In genomic region chr10:114437456-114438292, GRCh38 we compare ENCODE assay signal across 9 cellular contexts. TPM values are rescaled to one million over a fixed set of nuclear protein-coding genes. Genes with fewer than 3 reads are reported as not detected.
DNase-seq lines count a peak whose midpoint lies in the region; ATAC-seq, FAIRE-seq and TF ChIP-seq lines count a peak whose summit lies in the region.
"Had no signal": no experiment of that assay in that cellular context is flagged by ENCODE, and none has a peak within 500 bp of the region (broad histone marks: within the 10 kb centered on the region; RNA-seq: fewer than 3 reads in every experiment).

No MANE protein-coding gene starts in this region.

- no peaks in the 10 kb centered on the region for H3K9me3 Mint-ChIP-seq in activated T-cell treated with anti-CD3 and anti-CD28 coated beads, Interleukin-2, amount 50 U/mL, for 24 hours
- H3K9me3 Mint-ChIP-seq: activated T-helper 1 cell treated with anti-CD3 and anti-CD28 coated beads, Interleukin-12 subunit alpha, Interleukin-12 subunit beta, Interleukin-2, Interleukin-4 antibody, amounts not matched to agents 30 ng/mL and 10 ng/mL and 1 ng/mL, durations not matched to agents 14 hours and 24 hours and 36 hours had no signal

- peaks cover 97% of the 10 kb centered on the region for H3K36me3 Mint-ChIP-seq in activated T-cell treated with anti-CD3 and anti-CD28 coated beads, Interleukin-2, amount 50 U/mL, for 24 hours (ENCODE audit: low read depth)

- TF ChIP-seq POLR2A in transverse colon (IDR thresholded peaks at IDR 0.05) = no peak

- H3K36me3 ChIP-seq in transverse colon = peaks cover 0 to 47% (median 11%) of the 10 kb centered on the region in 4 donors

- intact Hi-C loops in transverse colon (cut with DNase I; ENCODE audit: low total_unique reads) = loop anchor here (5.0 kb wide), 1 partner anchor 135 kb away; no protein-coding TSS in a partner anchor

- H3K27me3 ChIP-seq in transverse colon = no peaks in the 10 kb centered on the region

- no peak overlapping the region for H3K4me3 Mint-ChIP-seq in activated T-cell treated with anti-CD3 and anti-CD28 coated beads, Interleukin-2, amount 50 U/mL, for 24 hours
- H3K4me3 Mint-ChIP-seq: activated T-helper 1 cell treated with anti-CD3 and anti-CD28 coated beads, Interleukin-12 subunit alpha, Interleukin-12 subunit beta, Interleukin-2, Interleukin-4 antibody, amounts not matched to agents 30 ng/mL and 10 ng/mL and 1 ng/mL, durations not matched to agents 14 hours and 24 hours and 36 hours had no signal

- H3K4me1 Mint-ChIP-seq in activated T-cell treated with anti-CD3 and anti-CD28 coated beads, Interleukin-2, amount 50 U/mL, for 24 hours (ENCODE audit: low read depth) = no peaks in the 10 kb centered on the region

- TF ChIP-seq CTCF in foreskin fibroblast (IDR thresholded peaks at IDR 0.05; ENCODE audit: low read depth, low read length) (peak; percentile 40), transverse colon (IDR thresholded peaks at IDR 0.05) (peak; percentile 40 to 58 (median 47))

- H3K4me1 ChIP-seq in transverse colon = no peaks in the 10 kb centered on the region

- no peaks in the 10 kb centered on the region for H3K9me3 ChIP-seq in transverse colon

- WGBS in transverse colon (ENCODE audit: low coverage in 1 of 2), 2 donors = 86 to 93% methylated on average over 6 to 9 of the region's 9 CpGs

- ATAC-seq in HG03342 (IDR thresholded peaks at IDR 0.05; ENCODE audit: unreplicated experiment) (no peak), HG03095 (IDR thresholded peaks at IDR 0.05; ENCODE audit: unreplicated experiment) (no peak)

- DNase-seq in activated T-cell treated with anti-CD3 and anti-CD28 coated beads, Interleukin-2, amount 50 U/mL, for 24 hours = no peak
- no peak for DNase-seq in activated T-cell treated with anti-CD3 and anti-CD28 coated beads, Interleukin-2, amount 50 U/mL, for 1 hour
- no peak for DNase-seq in RCC 7860 (ENCODE audit: low spot score)
- DNase-seq in foreskin fibroblast = peak; percentile 5 to 33
- no peak for DNase-seq in transverse colon
- DNase-seq in DMS153 treated with DMSO at 0.1 percent for 48 hours (lab: John Stamatoyannopoulos, UW; ENCODE audit: unreplicated experiment) = no peak

- no peak for TF ChIP-seq EP300 in transverse colon (IDR thresholded peaks at IDR 0.05; ENCODE audit: low read depth)

- in situ Hi-C loops in transverse colon (cut with MboI; ENCODE audit: low pct_ligation_motif_present in 1 of 4, low pct_unique_long_range_greater_than_20kb in 1 of 4, low sequenced_read_pairs in 3 of 4) = loop anchor here in 3 of 4 donors (10.0 to 25.0 kb wide), 2 partner anchors 123 to 125 kb away; no protein-coding TSS in a partner anchor

- no peak overlapping the region for H3K27ac ChIP-seq in transverse colon

- H3K27ac Mint-ChIP-seq in activated T-cell treated with anti-CD3 and anti-CD28 coated beads, Interleukin-2, amount 50 U/mL, for 24 hours = peak overlapping the region; percentile 50
- H3K27ac Mint-ChIP-seq: activated T-helper 1 cell treated with anti-CD3 and anti-CD28 coated beads, Interleukin-12 subunit alpha, Interleukin-12 subunit beta, Interleukin-2, Interleukin-4 antibody, amounts not matched to agents 30 ng/mL and 10 ng/mL and 1 ng/mL, durations not matched to agents 14 hours and 24 hours and 36 hours had no signal

- FAIRE-seq in RCC 7860 (lab: Jason Lieb, UNC) = peak; percentile 8

- H3K4me3 ChIP-seq in foreskin fibroblast (ENCODE audit: low read depth in 1 of 2, low read length in 2 of 2) (no peak overlapping the region), transverse colon (no peak overlapping the region)

- H3K27me3 Mint-ChIP-seq in activated T-cell treated with anti-CD3 and anti-CD28 coated beads, Interleukin-2, amount 50 U/mL, for 24 hours = no peaks in the 10 kb centered on the region

RNA-seq across cellular contexts. Expression of gene AFAP1L2, which starts 33.4 kb away (rescaled TPM):
- 10 to 100 TPM; 12.2 to 42.6 (median 13.2) TPM for total RNA-seq in transverse colon

Comparison
In these comparisons a context has a peak if more than half of its experiments do, and no peak if none do; other contexts are left out.
1. DNase-seq: peak in foreskin fibroblast (2 of 2); none in activated T-cell treated with anti-CD3 and anti-CD28 coated beads, Interleukin-2, amount 50 U/mL, for 24 hours (single experiment), activated T-cell treated with anti-CD3 and anti-CD28 coated beads, Interleukin-2, amount 50 U/mL, for 1 hour (single experiment), RCC 7860 (single experiment), transverse colon (single experiment) and DMS153 treated with DMSO at 0.1 percent for 48 hours (single experiment).